Comparison of ENCODE assay signal across 14 cellular contexts in genomic region chr2:113214141-113214540, GRCh38.
"Had no signal": no experiment of that assay in that cellular context is flagged by ENCODE, and none has a peak within 500 bp of the region (broad histone marks: within the 10 kb centered on the region; RNA-seq: fewer than 3 reads in every experiment).

No MANE protein-coding gene starts in this region.

- ATAC-seq: left lung; naive thymus-derived CD4-positive, alpha-beta T cell; WTC11 had no signal

- DNase-seq: activated CD4-positive, alpha-beta T cell treated with anti-CD3 and anti-CD28 coated beads for 4 hours; activated naive CD4-positive, alpha-beta T cell treated with anti-CD3 and anti-CD28 coated beads, Interleukin-2, amount 10 ng/mL, durations not matched to agents 7 days and 5 days; activated T-cell treated with anti-CD3 and anti-CD28 coated beads for 4 hours; caudate nucleus; islet precursor cell; left lung; mammary epithelial cell; naive thymus-derived CD4-positive, alpha-beta T cell; stimulated activated CD4-positive, alpha-beta T cell treated with anti-CD3 and anti-CD28 coated beads, Interleukin-4, amount 100 ng/mL, for 1 hour; stimulated activated naive CD4-positive, alpha-beta T cell treated with Interleukin-2 at 50 U/mL for 16 hours; substantia nigra; T-helper 2 cell; upper lobe of left lung had no signal

- H3K27ac Mint-ChIP-seq: activated naive CD4-positive, alpha-beta T cell treated with anti-CD3 and anti-CD28 coated beads, Interleukin-2, amount 10 ng/mL, durations not matched to agents 7 days and 5 days; WTC11 had no signal

- H3K36me3 Mint-ChIP-seq: activated naive CD4-positive, alpha-beta T cell treated with anti-CD3 and anti-CD28 coated beads, Interleukin-2, amount 10 ng/mL, durations not matched to agents 7 days and 5 days; naive thymus-derived CD4-positive, alpha-beta T cell; WTC11 had no signal

- H3K9me3 Mint-ChIP-seq: activated naive CD4-positive, alpha-beta T cell treated with anti-CD3 and anti-CD28 coated beads, Interleukin-2, amount 10 ng/mL, durations not matched to agents 7 days and 5 days; WTC11 had no signal

- H3K4me3 Mint-ChIP-seq: activated naive CD4-positive, alpha-beta T cell treated with anti-CD3 and anti-CD28 coated beads, Interleukin-2, amount 10 ng/mL, durations not matched to agents 7 days and 5 days; naive thymus-derived CD4-positive, alpha-beta T cell; WTC11 had no signal
